ENCODE assay signal across 1 cellular context in genomic region chr5:119522841-119523240, GRCh38.
TF ChIP-seq lines count a peak whose summit lies in the region.

No MANE protein-coding gene starts in this region.

TF ChIP-seq in HepG2, 621 proteins besides CTCF, POLR2A, EP300 and RAD21 (continued from another document and continues in another):
- peak; percentile 58; the same call in 1 of the 2 replicates for TF ChIP-seq HOMEZ (CRISPR knock-in tag; IDR thresholded peaks at IDR 0.05; ENCODE audit: low read depth)
- no peak for TF ChIP-seq ZNF619 (CRISPR knock-in tag; IDR thresholded peaks at IDR 0.05)
- no peak for TF ChIP-seq GATAD1 (CRISPR knock-in tag; IDR thresholded peaks at IDR 0.05)
- TF ChIP-seq ZNF232 (CRISPR knock-in tag; IDR thresholded peaks at IDR 0.05; ENCODE audit: borderline replicate concordance), result no peak
- no peak for TF ChIP-seq ZNF235 (CRISPR knock-in tag; IDR thresholded peaks at IDR 0.05; ENCODE audit: borderline replicate concordance)
- TF ChIP-seq CENPX (CRISPR knock-in tag; IDR thresholded peaks at IDR 0.05), result no peak
- TF ChIP-seq GMEB1 (CRISPR knock-in tag; IDR thresholded peaks at IDR 0.05; ENCODE audit: borderline replicate concordance), result peak; percentile 23; the same call in 1 of the 2 replicates
- TF ChIP-seq ATF5 (CRISPR knock-in tag; IDR thresholded peaks at IDR 0.05; ENCODE audit: low read depth), result no peak
- TF ChIP-seq ZBTB39 (CRISPR knock-in tag; IDR thresholded peaks at IDR 0.05), result no peak
- no peak for TF ChIP-seq KMT2B (CRISPR knock-in tag; IDR thresholded peaks at IDR 0.05)
- TF ChIP-seq AKNA (CRISPR knock-in tag; IDR thresholded peaks at IDR 0.05; ENCODE audit: borderline replicate concordance), result no peak
- TF ChIP-seq ZNF333 (CRISPR knock-in tag; IDR thresholded peaks at IDR 0.05; ENCODE audit: borderline replicate concordance), result no peak
- TF ChIP-seq BRF2 (CRISPR knock-in tag; IDR thresholded peaks at IDR 0.05), result no peak
- no peak for TF ChIP-seq NFYC (CRISPR knock-in tag; IDR thresholded peaks at IDR 0.05)
- TF ChIP-seq USF2 (IDR thresholded peaks at IDR 0.05; ENCODE audit: low read depth, low read length), result no peak
- no peak for TF ChIP-seq USF2 (CRISPR knock-in tag; IDR thresholded peaks at IDR 0.05; ENCODE audit: borderline replicate concordance)
- TF ChIP-seq ZNF570 (CRISPR knock-in tag; IDR thresholded peaks at IDR 0.05; ENCODE audit: borderline replicate concordance), result no peak
- no peak for TF ChIP-seq KMT2A (CRISPR knock-in tag; IDR thresholded peaks at IDR 0.05)
- TF ChIP-seq ZNF691 (CRISPR knock-in tag; IDR thresholded peaks at IDR 0.05; ENCODE audit: borderline replicate concordance, low read depth), result no peak
- no peak for TF ChIP-seq ZBTB20 (CRISPR knock-in tag; IDR thresholded peaks at IDR 0.05; ENCODE audit: borderline replicate concordance, low read depth)
- peak; percentile 64 for TF ChIP-seq PPARG (CRISPR knock-in tag; conservative IDR thresholded peaks at IDR 0.05)
- no peak for TF ChIP-seq LBX2 (CRISPR knock-in tag; IDR thresholded peaks at IDR 0.05; ENCODE audit: borderline replicate concordance)
- peak; percentile 76; the same call in 1 of the 2 replicates for TF ChIP-seq ZNF362 (CRISPR knock-in tag; IDR thresholded peaks at IDR 0.05; ENCODE audit: borderline replicate concordance)
- no peak for TF ChIP-seq EEA1 (CRISPR knock-in tag; IDR thresholded peaks at IDR 0.05; ENCODE audit: borderline replicate concordance)
- TF ChIP-seq TARDBP (CRISPR knock-in tag; IDR thresholded peaks at IDR 0.05), result 0 out of 2 replicates have a peak, but pooled peaks have one; percentile 54
- TF ChIP-seq ZNF503 (CRISPR knock-in tag; IDR thresholded peaks at IDR 0.05), result peak; percentile 35; the same call in 1 of the 2 replicates
- no peak for TF ChIP-seq MLX (CRISPR knock-in tag; IDR thresholded peaks at IDR 0.05)
